ENCODE assay signal across 1 cellular context in genomic region chr3:16811950-16812349, GRCh38.
TF ChIP-seq lines count a peak whose summit lies in the region.

No MANE protein-coding gene starts in this region.

TF ChIP-seq in H1, 55 proteins besides CTCF, POLR2A, EP300 and RAD21 (continued from another document):
- TF ChIP-seq CHD7 (IDR thresholded peaks at IDR 0.05; ENCODE audit: insufficient replicate concordance, low read length) = no peak
- no peak for TF ChIP-seq RXRA (IDR thresholded peaks at IDR 0.05; ENCODE audit: insufficient read depth, low read depth, low read length)
- no peak for TF ChIP-seq TCF12 (IDR thresholded peaks at IDR 0.05; ENCODE audit: low read depth, low read length)
- no peak for TF ChIP-seq TEAD4 (IDR thresholded peaks at IDR 0.05; ENCODE audit: low read depth, low read length)
- no peak for TF ChIP-seq SIN3A (conservative IDR thresholded peaks at IDR 0.05 in 1 of 2, IDR thresholded peaks at IDR 0.05 in 1 of 2; ENCODE audit: low read depth in 1 of 2, low read length in 2 of 2)
- TF ChIP-seq CBX8 (IDR thresholded peaks at IDR 0.05; ENCODE audit: borderline replicate concordance, low read depth, low read length) = no peak
- no peak for TF ChIP-seq CREB1 (IDR thresholded peaks at IDR 0.05)
- TF ChIP-seq, protein P1, sequence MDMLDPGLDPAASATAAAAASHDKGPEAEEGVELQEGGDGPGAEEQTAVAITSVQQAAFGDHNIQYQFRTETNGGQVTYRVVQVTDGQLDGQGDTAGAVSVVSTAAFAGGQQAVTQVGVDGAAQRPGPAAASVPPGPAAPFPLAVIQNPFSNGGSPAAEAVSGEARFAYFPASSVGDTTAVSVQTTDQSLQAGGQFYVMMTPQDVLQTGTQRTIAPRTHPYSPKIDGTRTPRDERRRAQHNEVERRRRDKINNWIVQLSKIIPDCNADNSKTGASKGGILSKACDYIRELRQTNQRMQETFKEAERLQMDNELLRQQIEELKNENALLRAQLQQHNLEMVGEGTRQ (IDR thresholded peaks at IDR 0.05; ENCODE audit: low read length) = no peak
- TF ChIP-seq GABPA (IDR thresholded peaks at IDR 0.05; ENCODE audit: borderline replicate concordance, insufficient read depth, low read length) = no peak
- no peak for TF ChIP-seq HDAC6 (IDR thresholded peaks at IDR 0.05; ENCODE audit: low read depth, low read length)
TF ChIP-seq in H1: peak in this region for 0.
